1 cellular context compared by ENCODE assay signal in genomic region chr10:114491419-114491818, GRCh38.
TF ChIP-seq lines count a peak whose summit lies in the region.

No MANE protein-coding gene starts in this region.

TF ChIP-seq in HepG2, 621 proteins besides CTCF, POLR2A, EP300 and RAD21 (continued from another document):
- TF ChIP-seq CBX2 (IDR thresholded peaks at IDR 0.05; ENCODE audit: low read depth, low read length) (no peak), CBX2 (CRISPR knock-in tag; IDR thresholded peaks at IDR 0.05; ENCODE audit: low read depth) (no peak), ZFP91 (CRISPR knock-in tag; IDR thresholded peaks at IDR 0.05; ENCODE audit: borderline replicate concordance) (no peak), ZNF747 (CRISPR knock-in tag; IDR thresholded peaks at IDR 0.05; ENCODE audit: borderline replicate concordance) (no peak), CBX5 (CRISPR knock-in tag; IDR thresholded peaks at IDR 0.05; ENCODE audit: borderline replicate concordance) (no peak), NRL (CRISPR knock-in tag; IDR thresholded peaks at IDR 0.05; ENCODE audit: borderline replicate concordance) (no peak)
TF ChIP-seq in HepG2: peak in this region for 0.
